In genomic region chr5:61534481-61535267, GRCh38 we compare ENCODE assay signal across 10 cellular contexts.
A peak's percentile ranks its signal among the peaks of the same experiment; 100 is the strongest.
DNase-seq lines count a peak whose midpoint lies in the region; ATAC-seq and TF ChIP-seq lines count a peak whose summit lies in the region.
"Had no signal": no experiment of that assay in that cellular context is flagged by ENCODE, and none has a peak within 500 bp of the region (broad histone marks: within the 10 kb centered on the region; RNA-seq: fewer than 3 reads in every experiment).

No MANE protein-coding gene starts in this region.

- peaks cover 36% of the 10 kb centered on the region for H3K4me1 Mint-ChIP-seq in activated T-cell treated with anti-CD3 and anti-CD28 coated beads, Interleukin-2, amount 50 U/mL, for 24 hours (ENCODE audit: low read depth)
- H3K4me1 Mint-ChIP-seq in stimulated activated memory B cell treated with anti-CD40 and anti-IgM and Interleukin-4, amounts not matched to agents 10 μg/mL and 1 μg/mL and 100 μg/mL, for 72 hours, result no peaks in the 10 kb centered on the region

- peaks cover 81% of the 10 kb centered on the region for H3K36me3 Mint-ChIP-seq in activated T-cell treated with anti-CD3 and anti-CD28 coated beads, Interleukin-2, amount 50 U/mL, for 24 hours (ENCODE audit: low read depth)
- peaks cover 78% of the 10 kb centered on the region for H3K36me3 Mint-ChIP-seq in stimulated activated memory B cell treated with anti-CD40 and anti-IgM and Interleukin-4, amounts not matched to agents 10 μg/mL and 1 μg/mL and 100 μg/mL, for 72 hours

- no peak for TF ChIP-seq CTCF in foreskin fibroblast (IDR thresholded peaks at IDR 0.05; ENCODE audit: low read depth, low read length)

- H3K4me3 ChIP-seq in foreskin fibroblast (ENCODE audit: low read depth in 1 of 2, low read length in 2 of 2), result no peak overlapping the region

- H3K27me3 Mint-ChIP-seq in activated T-cell treated with anti-CD3 and anti-CD28 coated beads, Interleukin-2, amount 50 U/mL, for 24 hours, result no peaks in the 10 kb centered on the region
- no peaks in the 10 kb centered on the region for H3K27me3 Mint-ChIP-seq in stimulated activated memory B cell treated with anti-CD40 and anti-IgM and Interleukin-4, amounts not matched to agents 10 μg/mL and 1 μg/mL and 100 μg/mL, for 72 hours

- peak overlapping the region; percentile 66 for H3K27ac Mint-ChIP-seq in activated T-cell treated with anti-CD3 and anti-CD28 coated beads, Interleukin-2, amount 50 U/mL, for 24 hours
- H3K27ac Mint-ChIP-seq in stimulated activated memory B cell treated with anti-CD40 and anti-IgM and Interleukin-4, amounts not matched to agents 10 μg/mL and 1 μg/mL and 100 μg/mL, for 72 hours, result no peak overlapping the region

- peaks cover 12% of the 10 kb centered on the region for H3K9me3 Mint-ChIP-seq in activated T-cell treated with anti-CD3 and anti-CD28 coated beads, Interleukin-2, amount 50 U/mL, for 24 hours
- H3K9me3 Mint-ChIP-seq in stimulated activated memory B cell treated with anti-CD40 and anti-IgM and Interleukin-4, amounts not matched to agents 10 μg/mL and 1 μg/mL and 100 μg/mL, for 72 hours, result peaks cover 9% of the 10 kb centered on the region
- H3K9me3 Mint-ChIP-seq: neural crest cell had no signal

- no peak overlapping the region for H3K4me3 Mint-ChIP-seq in activated T-cell treated with anti-CD3 and anti-CD28 coated beads, Interleukin-2, amount 50 U/mL, for 24 hours
- H3K4me3 Mint-ChIP-seq in stimulated activated memory B cell treated with anti-CD40 and anti-IgM and Interleukin-4, amounts not matched to agents 10 μg/mL and 1 μg/mL and 100 μg/mL, for 72 hours, result no peak overlapping the region
- H3K4me3 Mint-ChIP-seq: neural crest cell had no signal

- ATAC-seq in HG02571 (IDR thresholded peaks at IDR 0.05; ENCODE audit: unreplicated experiment) (peak; percentile 80), HG03521 (IDR thresholded peaks at IDR 0.05; ENCODE audit: unreplicated experiment) (peak; percentile 88)
- peak; percentile 86 for ATAC-seq in stimulated activated memory B cell treated with anti-CD40 and anti-IgM and Interleukin-4, amounts not matched to agents 10 μg/mL and 1 μg/mL and 100 μg/mL, for 72 hours

- DNase-seq in activated T-cell treated with anti-CD3 and anti-CD28 coated beads, Interleukin-2, amount 50 U/mL, for 24 hours, result no peak
- DNase-seq in activated T-cell treated with anti-CD3 and anti-CD28 coated beads, Interleukin-2, amount 50 U/mL, for 48 hours, result no peak
- DNase-seq in foreskin fibroblast (no peak), HK-2 (ENCODE audit: unreplicated experiment) (no peak), DMS153 (lab: John Stamatoyannopoulos, UW) (no peak)
- DNase-seq: NCI-H146 had no signal
